ENCODE assay signal across 18 cellular contexts in the genomic region with DNA sequence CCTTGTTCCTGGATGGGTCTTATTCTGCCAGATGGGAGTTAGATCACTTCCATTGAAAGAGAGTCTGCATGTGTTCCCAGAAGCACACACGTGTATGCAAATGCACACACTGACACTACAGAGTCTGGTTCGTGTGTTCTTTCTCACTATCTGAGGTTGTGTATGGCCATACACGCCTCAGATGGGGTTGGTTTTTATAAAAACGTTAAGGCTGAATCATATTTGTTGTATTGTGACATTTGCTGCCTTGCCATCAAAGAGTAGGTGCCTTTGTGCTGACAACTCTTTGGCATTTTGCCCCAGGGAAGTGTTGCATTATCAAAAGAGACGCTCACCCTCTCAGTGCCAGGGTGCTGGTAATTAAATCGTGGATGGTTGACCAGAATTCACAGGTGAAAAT. TPM values are rescaled to one million over a fixed set of nuclear protein-coding genes. Genes with fewer than 3 reads are reported as not detected.
DNase-seq lines count a peak whose midpoint lies in the region; ATAC-seq, FAIRE-seq and TF ChIP-seq lines count a peak whose summit lies in the region.
"Had no signal": no experiment of that assay in that cellular context is flagged by ENCODE, and none has a peak within 500 bp of the region (broad histone marks: within the 10 kb centered on the region; RNA-seq: fewer than 3 reads in every experiment).

No MANE protein-coding gene starts in this region.

- ATAC-seq in HepG2 = no peak
- ATAC-seq in right lobe of liver = no peak
- ATAC-seq in GM18519 (IDR thresholded peaks at IDR 0.05; ENCODE audit: low FRiP score, unreplicated experiment) = no peak
- ATAC-seq in activated CD4-positive, CD25-positive, alpha-beta regulatory T cell treated with anti-CD3 and anti-CD28 coated beads, Interleukin-2, amount 50 U/mL, for 24 hours = no peak
- ATAC-seq: sciatic nerve; stimulated activated naive B cell treated with anti-CD40 and anti-IgM and Interleukin-4, amounts not matched to agents 10 μg/mL and 1 μg/mL and 100 μg/mL, for 72 hours had no signal

- in situ Hi-C loops in HepG2 (cut with HindIII; ENCODE audit: extremely low pct_ligation_motif_present, low pct_unique_long_range_greater_than_20kb) = no loop called here

- no peak overlapping the region for H3K4me2 ChIP-seq in HepG2 (ENCODE audit: low read depth, low read length)

- no TSS peak for BruUV-seq in HepG2 (replicated peaks; lab: Mats Ljungman, UMichigan)

- no peak for TF ChIP-seq EP300 in HepG2 (IDR thresholded peaks at IDR 0.05; ENCODE audit: low read depth in 2 of 2, low read length in 2 of 2)
- no peak for TF ChIP-seq EP300 in HepG2 (CRISPR knock-in tag; IDR thresholded peaks at IDR 0.05; ENCODE audit: borderline replicate concordance)

- no peaks in the 10 kb centered on the region for H3K79me2 ChIP-seq in HepG2 (ENCODE audit: insufficient read depth, low read length)

- no peaks in the 10 kb centered on the region for H3K27me3 ChIP-seq in HepG2 (ENCODE audit: control insufficient read depth in 1 of 2, insufficient read depth in 2 of 2, low read length in 2 of 2)
- H3K27me3 ChIP-seq in right lobe of liver = no peaks in the 10 kb centered on the region
- no peaks in the 10 kb centered on the region for H3K27me3 ChIP-seq in prostate gland (replicated peaks; ENCODE audit: insufficient read depth)
- H3K27me3 ChIP-seq: brain microvascular endothelial cell had no signal

- no peak for FAIRE-seq in HepG2 (lab: Jason Lieb, UNC)
- FAIRE-seq: urothelium cell line had no signal

- no peaks in the 10 kb centered on the region for H4K20me1 ChIP-seq in HepG2 (ENCODE audit: insufficient read depth, low read length)

- H3K9me3 ChIP-seq in HepG2 (ENCODE audit: low read length) (no peaks in the 10 kb centered on the region), right lobe of liver (no peaks in the 10 kb centered on the region), prostate gland (no peaks in the 10 kb centered on the region)

- CTCF ChIA-PET in HepG2 (lab: Yijun Ruan, JAX; ENCODE audit: low intra/inter-chr PET ratio, low total read pairs) = no interaction called here

- WGBS in HepG2 (ENCODE audit: low lambda C conversion rate) = 3% methylated on average over 6 of the region's 6 CpGs
- WGBS in right lobe of liver (ENCODE audit: insufficient coverage, low coverage, low lambda C conversion rate, missing lambda C conversion rate) = 41% methylated on average over 6 of the region's 6 CpGs
- WGBS in prostate gland = 56% methylated on average over 6 of the region's 6 CpGs

- TF ChIP-seq POLR2A in HepG2 (IDR thresholded peaks at IDR 0.05; ENCODE audit: insufficient read depth in 1 of 2, low read depth in 2 of 2, low read length in 2 of 2) = no peak
- no peak for TF ChIP-seq POLR2A in right lobe of liver (IDR thresholded peaks at IDR 0.05)
- no peak for TF ChIP-seq POLR2A in prostate gland (IDR thresholded peaks at IDR 0.05)

- DNase-seq in HepG2 (ENCODE audit: low spot score) = no peak
- DNase-seq in right lobe of liver = no peak
- DNase-seq in NCI-H2171 (lab: John Stamatoyannopoulos, UW) = peak; percentile 0
- DNase-seq in astrocyte of the hippocampus (ENCODE audit: low read depth, low spot score) = peak; percentile 15
- DNase-seq in prostate gland (ENCODE audit: low spot score) = no peak
- DNase-seq in NOMO-1 (lab: John Stamatoyannopoulos, UW; ENCODE audit: unreplicated experiment in 2 of 2) = no peak
- DNase-seq: activated gamma-delta T cell treated with Interleukin-2 at 50 U/mL for 16 hours; brain microvascular endothelial cell; DND-41; kidney glomerular epithelial cell; naive B cell; NCI-H2227 treated with DMSO at 0.1 percent for 48 hours; stimulated activated CD4-positive, alpha-beta T cell treated with anti-CD3 and anti-CD28 coated beads, Interleukin-4, amount 100 ng/mL, for 4 hours; stimulated activated naive B cell treated with anti-CD40 and anti-IgM and Interleukin-4, amounts not matched to agents 10 μg/mL and 1 μg/mL and 100 μg/mL, for 72 hours had no signal

- TF ChIP-seq CTCF in HepG2 (CRISPR knock-in tag; IDR thresholded peaks at IDR 0.05) (no peak), right lobe of liver (IDR thresholded peaks at IDR 0.05) (no peak), prostate gland (IDR thresholded peaks at IDR 0.05) (no peak)

- H3K4me3 ChIP-seq in HepG2 (replicated peaks in 1 of 3; ENCODE audit: insufficient read depth in 1 of 3, low read depth in 2 of 3, low read length in 3 of 3) (no peak overlapping the region), right lobe of liver (no peak overlapping the region), prostate gland (no peak overlapping the region)

- H3K27ac ChIP-seq in HepG2 (ENCODE audit: extremely low read length, insufficient read depth, low read length) (no peak overlapping the region), right lobe of liver (no peak overlapping the region), prostate gland (no peak overlapping the region)
- H3K27ac ChIP-seq: brain microvascular endothelial cell had no signal

- no peak overlapping the region for H2AFZ ChIP-seq in HepG2 (ENCODE audit: low read length)

- H3K9ac ChIP-seq in HepG2 (ENCODE audit: insufficient read depth, low read depth, low read length) = no peak overlapping the region

- POLR2A ChIA-PET in HepG2 (lab: Yijun Ruan, JAX) = no interaction called here

- H3K36me3 ChIP-seq in HepG2 (replicated peaks in 1 of 2; ENCODE audit: control insufficient read depth in 1 of 2, insufficient read depth in 2 of 2, low read length in 2 of 2) (no peaks in the 10 kb centered on the region), right lobe of liver (no peaks in the 10 kb centered on the region), prostate gland (no peaks in the 10 kb centered on the region)
- H3K36me3 ChIP-seq: brain microvascular endothelial cell had no signal

- TF ChIP-seq RAD21 in HepG2 (CRISPR knock-in tag; IDR thresholded peaks at IDR 0.05) = no peak

- intact Hi-C loops in HepG2 (cut with micrococcal nuclease; ENCODE audit: unreplicated experiment) (no loop called here), right lobe of liver (cut with DNase I) (no loop called here), prostate gland (cut with DNase I) (no loop called here)

- H3K4me1 ChIP-seq in HepG2 (ENCODE audit: insufficient read depth, low read length) (no peaks in the 10 kb centered on the region), right lobe of liver (no peaks in the 10 kb centered on the region), prostate gland (replicated peaks) (no peaks in the 10 kb centered on the region)

TF ChIP-seq in HepG2, 621 proteins besides CTCF, POLR2A, EP300 and RAD21:
- no peak for TF ChIP-seq RORA (CRISPR knock-in tag; IDR thresholded peaks at IDR 0.05)
- TF ChIP-seq MNT (IDR thresholded peaks at IDR 0.05) = peak; percentile 82

RNA-seq across cellular contexts. Expression of gene HDAC9, which starts 37.7 kb away (rescaled TPM):
- 0.06 and 0.07 TPM in 2 replicates for total RNA-seq in HepG2 (2016; rRNA removed; fragmentation: Illumina TruSeq; extraction: Trizol)
- total RNA-seq in HepG2 (2016; cell fraction: cytosol; rRNA removed; fragmentation: Illumina TruSeq; extraction: Trizol; ENCODE audit: low read depth) = not detected in 2 replicates
- 0.12 and 0.15 TPM in 2 replicates for total RNA-seq in HepG2 (2016; cell fraction: insoluble cytoplasmic fraction; rRNA removed; fragmentation: Illumina TruSeq; extraction: Trizol)
- 0.03 and 0.10 TPM in 2 replicates for total RNA-seq in HepG2 (2016; cell fraction: membrane; rRNA removed; fragmentation: Illumina TruSeq; extraction: Trizol)
- not detected in 2 replicates for total RNA-seq in HepG2 (2016; cell fraction: nucleus; rRNA removed; fragmentation: Illumina TruSeq; extraction: Trizol)
- 0.05 and 0.09 TPM in 2 replicates for polyA plus RNA-seq in HepG2 (2011; rRNA removed)
- 0.04 TPM in 1 of 2 replicates, not detected in the other for polyA plus RNA-seq in HepG2 (2011; cell fraction: cytosol; rRNA removed)
- 0.07 and 0.10 TPM in 2 replicates for polyA plus RNA-seq in HepG2 (2011; cell fraction: nucleus; rRNA removed)
- not detected in 2 replicates for polyA plus RNA-seq in HepG2 (2012)
- polyA plus RNA-seq in HepG2 (2016; cell fraction: cytosol; fragmentation: Illumina TruSeq; extraction: Trizol; ENCODE audit: low read depth) = not detected in 2 replicates
- polyA plus RNA-seq in HepG2 (2016; cell fraction: insoluble cytoplasmic fraction; fragmentation: Illumina TruSeq; extraction: Trizol; ENCODE audit: low read depth) = 0.11 and 0.14 TPM in 2 replicates
- polyA plus RNA-seq in HepG2 (2016; cell fraction: membrane; fragmentation: Illumina TruSeq; extraction: Trizol; ENCODE audit: low read depth) = not detected in 2 replicates
- polyA plus RNA-seq in HepG2 (2016; cell fraction: nucleus; fragmentation: Illumina TruSeq; extraction: Trizol; ENCODE audit: insufficient read depth, low read depth) = not detected in 2 replicates
- 1.6 TPM in 1 of 2 replicates, not detected in the other for polyA minus RNA-seq in HepG2 (2011; rRNA and poly(A)+ RNA removed; ENCODE audit: low replicate concordance)
- not detected in 2 replicates for polyA minus RNA-seq in HepG2 (2011; cell fraction: cytosol; rRNA and poly(A)+ RNA removed)
- polyA minus RNA-seq in HepG2 (2011; cell fraction: nucleus; rRNA and poly(A)+ RNA removed) = 0.25 and 0.64 TPM in 2 replicates
- total RNA-seq in right lobe of liver = 1 to 10 TPM; 1.0 to 4.1 (median 2.5) TPM
- 10 to 100 TPM in 1 of 2 donors, 1 to 10 TPM in 1; 8.3 to 31.9 TPM for total RNA-seq in prostate gland

Comparison
In these comparisons a context has a peak if more than half of its experiments do, and no peak if none do; other contexts are left out.
1. DNase-seq: peak in NCI-H2171 (single experiment) and astrocyte of the hippocampus (single experiment); none in HepG2 (single experiment), right lobe of liver (0 of 3), prostate gland (single experiment) and NOMO-1 (0 of 2).